Comparison of ENCODE assay signal across 18 cellular contexts in the genomic region with DNA sequence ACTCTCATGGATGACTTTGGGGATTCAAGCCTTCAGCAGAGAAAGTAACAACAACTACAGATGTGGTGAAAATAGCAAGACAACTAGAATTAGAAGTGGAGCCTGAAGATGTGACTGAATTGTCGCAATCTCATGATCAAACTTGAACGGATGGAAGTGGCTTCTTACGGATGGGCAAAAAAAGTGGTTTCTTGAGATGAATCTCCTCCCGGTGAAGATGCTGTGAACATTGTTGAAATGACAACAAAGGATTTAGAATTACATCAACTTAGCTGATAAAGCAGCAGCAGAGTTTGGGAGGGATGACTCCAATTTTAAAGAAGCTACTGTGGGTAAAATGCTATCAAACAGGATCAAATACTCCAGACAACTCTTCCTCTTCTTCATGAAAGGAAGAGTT. TPM values are rescaled to one million over a fixed set of nuclear protein-coding genes. Genes with fewer than 3 reads are reported as not detected.
DNase-seq lines count a peak whose midpoint lies in the region; ATAC-seq and TF ChIP-seq lines count a peak whose summit lies in the region.
"Had no signal": no experiment of that assay in that cellular context is flagged by ENCODE, and none has a peak within 500 bp of the region (broad histone marks: within the 10 kb centered on the region; RNA-seq: fewer than 3 reads in every experiment).

No MANE protein-coding gene starts in this region.

- H3K36me3 ChIP-seq in heart right ventricle, result peaks cover 0 to 16% (median 0%) of the 10 kb centered on the region in 9 donors
- H3K36me3 ChIP-seq in gastroesophageal sphincter, result no peaks in the 10 kb centered on the region
- H3K36me3 ChIP-seq: esophagus squamous epithelium, vagina had no signal

- H3K36me3 Mint-ChIP-seq in T-helper 17 cell (ENCODE audit: low read depth), result no peaks in the 10 kb centered on the region
- peaks cover 11% of the 10 kb centered on the region for H3K36me3 Mint-ChIP-seq in central memory CD8-positive, alpha-beta T cell (ENCODE audit: insufficient read depth)
- peaks cover 38% of the 10 kb centered on the region for H3K36me3 Mint-ChIP-seq in stimulated activated effector memory CD8-positive, alpha-beta T cell treated with anti-CD3 and anti-CD28 coated beads, Interleukin-12 subunit alpha, Interleukin-12 subunit beta, amount 100 ng/mL, for 72 hours

- H3K9me3 Mint-ChIP-seq in central memory CD8-positive, alpha-beta T cell, result no peaks in the 10 kb centered on the region
- no peaks in the 10 kb centered on the region for H3K9me3 Mint-ChIP-seq in stimulated activated effector memory CD8-positive, alpha-beta T cell treated with anti-CD3 and anti-CD28 coated beads, Interleukin-12 subunit alpha, Interleukin-12 subunit beta, amount 100 ng/mL, for 72 hours

- no peak for TF ChIP-seq EP300 in gastroesophageal sphincter (IDR thresholded peaks at IDR 0.05)

- H3K27ac Mint-ChIP-seq in T-helper 17 cell, result peak overlapping the region; percentile 80
- peak overlapping the region; percentile 66 for H3K27ac Mint-ChIP-seq in central memory CD8-positive, alpha-beta T cell (ENCODE audit: low read depth)
- peak overlapping the region; percentile 67 for H3K27ac Mint-ChIP-seq in stimulated activated effector memory CD8-positive, alpha-beta T cell treated with anti-CD3 and anti-CD28 coated beads, Interleukin-12 subunit alpha, Interleukin-12 subunit beta, amount 100 ng/mL, for 72 hours

- H3K27ac ChIP-seq in heart right ventricle (peak overlapping the region in 8 of 10 donors; percentile 16 to 63 (median 38)), gastroesophageal sphincter (no peak overlapping the region)
- H3K27ac ChIP-seq: esophagus squamous epithelium, parathyroid adenoma, RWPE1, vagina, VCaP had no signal

- DNase-seq in heart right ventricle, result no peak
- no peak for DNase-seq in Right ventricle myocardium superior
- no peak for DNase-seq in T-helper 17 cell
- DNase-seq in central memory CD8-positive, alpha-beta T cell (ENCODE audit: low spot score in 2 of 2), result no peak
- no peak for DNase-seq in stimulated activated effector memory CD8-positive, alpha-beta T cell treated with anti-CD3 and anti-CD28 coated beads, Interleukin-12 subunit alpha, Interleukin-12 subunit beta, amount 100 ng/mL, for 72 hours (ENCODE audit: low spot score in 2 of 2)
- no peak for DNase-seq in NCI-H1436 (lab: John Stamatoyannopoulos, UW)
- DNase-seq: esophagus squamous epithelium; KG1; left ventricle myocardium superior; NCI-H2029; NCI-H446 treated with DMSO at 0.1 percent for 48 hours; stimulated activated CD4-positive, alpha-beta T cell treated with anti-CD3 and anti-CD28 coated beads, Interleukin-2, amount 100 ng/mL, for 48 hours had no signal

- ATAC-seq in heart right ventricle (no peak), Right ventricle myocardium superior (ENCODE audit: poor library complexity) (no peak), T-helper 17 cell (peak; percentile 27), GM18502 (IDR thresholded peaks at IDR 0.05; ENCODE audit: poor library complexity, unreplicated experiment) (no peak), gastroesophageal sphincter (no peak)
- peak; percentile 49 for ATAC-seq in central memory CD8-positive, alpha-beta T cell (replicated peaks; ENCODE audit: extremely low read depth, poor library complexity, severe bottlenecking)
- peak; percentile 66 for ATAC-seq in stimulated activated effector memory CD8-positive, alpha-beta T cell treated with anti-CD3 and anti-CD28 coated beads, Interleukin-12 subunit alpha, Interleukin-12 subunit beta, amount 100 ng/mL, for 72 hours

- intact Hi-C loops in heart right ventricle (cut with DNase I), result no loop called here
- intact Hi-C loops in Right ventricle myocardium superior (cut with DNase I), result no loop called here

- H3K4me3 ChIP-seq in heart right ventricle, result no peak overlapping the region
- no peak overlapping the region for H3K4me3 ChIP-seq in gastroesophageal sphincter
- H3K4me3 ChIP-seq: esophagus squamous epithelium, vagina had no signal

- H3K4me1 ChIP-seq in heart right ventricle (peaks cover 3 to 63% (median 41%) of the 10 kb centered on the region in 9 donors), gastroesophageal sphincter (peaks cover 0 to 26% (median 0%) of the 10 kb centered on the region in 3 donors)

- H3K9me3 ChIP-seq in heart right ventricle (peaks cover 0 to 3% (median 0%) of the 10 kb centered on the region in 11 donors), T-helper 17 cell (ENCODE audit: control insufficient read depth, low read length, poor library complexity, severe bottlenecking) (no peaks in the 10 kb centered on the region), gastroesophageal sphincter (no peaks in the 10 kb centered on the region)
- H3K9me3 ChIP-seq: esophagus squamous epithelium, vagina had no signal

- no peaks in the 10 kb centered on the region for H3K27me3 Mint-ChIP-seq in T-helper 17 cell
- no peaks in the 10 kb centered on the region for H3K27me3 Mint-ChIP-seq in central memory CD8-positive, alpha-beta T cell

- H3K27me3 ChIP-seq in heart right ventricle (no peaks in the 10 kb centered on the region), gastroesophageal sphincter (no peaks in the 10 kb centered on the region)
- H3K27me3 ChIP-seq: esophagus squamous epithelium, vagina had no signal

- TF ChIP-seq CTCF in heart right ventricle (IDR thresholded peaks at IDR 0.05), result no peak
- no peak for TF ChIP-seq CTCF in gastroesophageal sphincter (IDR thresholded peaks at IDR 0.05)

- no peak for TF ChIP-seq POLR2A in gastroesophageal sphincter (IDR thresholded peaks at IDR 0.05)

- peaks cover 58% of the 10 kb centered on the region for H3K4me1 Mint-ChIP-seq in T-helper 17 cell
- H3K4me1 Mint-ChIP-seq in central memory CD8-positive, alpha-beta T cell, result peaks cover 82% of the 10 kb centered on the region
- peaks cover 63% of the 10 kb centered on the region for H3K4me1 Mint-ChIP-seq in stimulated activated effector memory CD8-positive, alpha-beta T cell treated with anti-CD3 and anti-CD28 coated beads, Interleukin-12 subunit alpha, Interleukin-12 subunit beta, amount 100 ng/mL, for 72 hours

- H3K4me3 Mint-ChIP-seq in T-helper 17 cell, result peak overlapping the region; percentile 64
- H3K4me3 Mint-ChIP-seq in central memory CD8-positive, alpha-beta T cell, result no peak overlapping the region
- peak overlapping the region; percentile 17 for H3K4me3 Mint-ChIP-seq in stimulated activated effector memory CD8-positive, alpha-beta T cell treated with anti-CD3 and anti-CD28 coated beads, Interleukin-12 subunit alpha, Interleukin-12 subunit beta, amount 100 ng/mL, for 72 hours

- WGBS in heart right ventricle, 2 donors, result 92 to 93% methylated on average over 4 of the region's 4 CpGs
- 52 to 93% methylated on average over 4 of the region's 4 CpGs for WGBS in gastroesophageal sphincter (ENCODE audit: low coverage in 1 of 2), 2 donors

RNA-seq across cellular contexts. Expression of gene AAK1, which starts 43.1 kb away (rescaled TPM):
- total RNA-seq in heart right ventricle (100 to 1,000 TPM in 7 of 10 donors, 10 to 100 TPM in 3; 70.2 to 148 (median 125) TPM), Right ventricle myocardium superior (87.2 TPM), T-helper 17 cell (100 to 1,000 TPM; 187 to 243 TPM), gastroesophageal sphincter (10 to 100 TPM; 32.3 to 55.9 (median 49.6) TPM)
- 10 to 100 TPM; 10.1 to 34.2 TPM for polyA plus RNA-seq in heart right ventricle

Comparison
In these comparisons a context has a peak if more than half of its experiments do, and no peak if none do; other contexts are left out.
1. ATAC-seq: peak in T-helper 17 cell (single experiment), central memory CD8-positive, alpha-beta T cell (single experiment) and stimulated activated effector memory CD8-positive, alpha-beta T cell treated with anti-CD3 and anti-CD28 coated beads, Interleukin-12 subunit alpha, Interleukin-12 subunit beta, amount 100 ng/mL, for 72 hours (single experiment); none in heart right ventricle (0 of 8), Right ventricle myocardium superior (single experiment), GM18502 (single experiment) and gastroesophageal sphincter (single experiment).
2. H3K27ac ChIP-seq: peak in heart right ventricle (8 of 10); none in gastroesophageal sphincter (0 of 4).
3. Peak in every context shown above with its lines, with median percentiles within 50 percentile points of each other: H3K27ac Mint-ChIP-seq.